8 cellular contexts compared by ENCODE assay signal in genomic region chr5:142548739-142549275, GRCh38.
DNase-seq lines count a peak whose midpoint lies in the region; ATAC-seq and TF ChIP-seq lines count a peak whose summit lies in the region.

No MANE protein-coding gene starts in this region.

- peak; percentile 36 for TF ChIP-seq CTCF in CD8-positive, alpha-beta T cell (IDR thresholded peaks at IDR 0.05)
- TF ChIP-seq CTCF in epithelial cell of esophagus (IDR thresholded peaks at IDR 0.05; ENCODE audit: insufficient read depth, low read depth, low read length, missing control alignments) (peak; percentile 86), mesothelial cell of epicardium (IDR thresholded peaks at IDR 0.05; ENCODE audit: unreplicated experiment) (peak; percentile 75), transverse colon (IDR thresholded peaks at IDR 0.05) (peak; percentile 59 to 86 (median 69))

- 20 to 23% methylated on average over 5 of the region's 5 CpGs for WGBS in transverse colon (ENCODE audit: low coverage in 1 of 2), 2 donors

- H3K4me1 Mint-ChIP-seq in CD8-positive, alpha-beta T cell (ENCODE audit: low read depth), result peaks cover 10% of the 10 kb centered on the region
- peaks cover 40% of the 10 kb centered on the region for H3K4me1 Mint-ChIP-seq in mesothelial cell of epicardium

- H3K4me1 ChIP-seq in CD8-positive, alpha-beta T cell (ENCODE audit: insufficient read depth, low read length), result no peaks in the 10 kb centered on the region
- H3K4me1 ChIP-seq in transverse colon, result peaks cover 0 to 9% (median 6%) of the 10 kb centered on the region in 4 donors

- H3K4me3 ChIP-seq in CD8-positive, alpha-beta T cell (ENCODE audit: low read depth, low read length), result no peak overlapping the region
- no peak overlapping the region for H3K4me3 ChIP-seq in H7 (ENCODE audit: insufficient read depth, low read depth, low read length)
- no peak overlapping the region for H3K4me3 ChIP-seq in epithelial cell of esophagus (ENCODE audit: low read length)
- no peak overlapping the region for H3K4me3 ChIP-seq in transverse colon

- POLR2A ChIA-PET in CD8-positive, alpha-beta T cell (lab: Charles Lee), result interaction anchor here (1.0 kb wide), 1 partner anchor 120 kb away, joined by 4 read pairs; no protein-coding TSS in a partner anchor

- no peaks in the 10 kb centered on the region for H3K36me3 Mint-ChIP-seq in CD8-positive, alpha-beta T cell
- no peaks in the 10 kb centered on the region for H3K36me3 Mint-ChIP-seq in mesothelial cell of epicardium

- peak; percentile 34 for ATAC-seq in CD8-positive, alpha-beta T cell
- ATAC-seq in GM21737 (IDR thresholded peaks at IDR 0.05; ENCODE audit: unreplicated experiment), result no peak

- CTCF ChIA-PET in CD8-positive, alpha-beta T cell (lab: Charles Lee), result interaction anchor here (0.6 to 1.9 kb wide), 12 partner anchors 9 to 856 kb away, joined by 3 to 9 read pairs (median 3); no protein-coding TSS in a partner anchor

- no peaks in the 10 kb centered on the region for H3K36me3 ChIP-seq in CD8-positive, alpha-beta T cell (ENCODE audit: insufficient read depth, low read length)
- no peaks in the 10 kb centered on the region for H3K36me3 ChIP-seq in H7 (replicated peaks; ENCODE audit: control insufficient read depth, insufficient read depth, low read length)
- no peaks in the 10 kb centered on the region for H3K36me3 ChIP-seq in transverse colon

- no peak for DNase-seq in CD8-positive, alpha-beta T cell
- DNase-seq in H7 (peak; percentile 88), NCI-H226 (peak; percentile 82), epithelial cell of esophagus (ENCODE audit: low read depth) (peak; percentile 95), mesothelial cell of epicardium (ENCODE audit: low spot score in 2 of 2, unreplicated experiment in 2 of 2) (peak in 1 of 2 experiments; percentile 55), transverse colon (peak; percentile 41)
- peak; percentile 40 for DNase-seq in activated CD4-positive, alpha-beta T cell treated with anti-CD3 and anti-CD28 coated beads for 48 hours

- no peak overlapping the region for H3K27ac ChIP-seq in CD8-positive, alpha-beta T cell (ENCODE audit: low read depth, low read length)
- H3K27ac ChIP-seq in transverse colon, result no peak overlapping the region

- no peak for TF ChIP-seq POLR2A in transverse colon (IDR thresholded peaks at IDR 0.05)

- no peak overlapping the region for H3K27ac Mint-ChIP-seq in CD8-positive, alpha-beta T cell
- no peak overlapping the region for H3K27ac Mint-ChIP-seq in mesothelial cell of epicardium

- H3K9me3 ChIP-seq in CD8-positive, alpha-beta T cell (ENCODE audit: low read length), result no peaks in the 10 kb centered on the region
- H3K9me3 ChIP-seq in transverse colon, result no peaks in the 10 kb centered on the region

- intact Hi-C loops in CD8-positive, alpha-beta T cell (cut with DNase I, micrococcal nuclease), result loop anchor here (1.0 to 10.0 kb wide), 2 partner anchors 224 to 397 kb away; partner anchors contain the start of gene SPRY4 (in 1 of the 2)
- intact Hi-C loops in transverse colon (cut with DNase I; ENCODE audit: low total_unique reads), result no loop called here

- in situ Hi-C loops in transverse colon (cut with MboI; ENCODE audit: low pct_ligation_motif_present in 1 of 4, low pct_unique_long_range_greater_than_20kb in 1 of 4, low sequenced_read_pairs in 3 of 4), result loop anchor here in 1 of 4 donors (25.0 kb wide), 1 partner anchor 387 kb away; no protein-coding TSS in a partner anchor

- no peaks in the 10 kb centered on the region for H3K9me3 Mint-ChIP-seq in CD8-positive, alpha-beta T cell
- H3K9me3 Mint-ChIP-seq in mesothelial cell of epicardium, result no peaks in the 10 kb centered on the region

- no peak overlapping the region for H3K4me3 Mint-ChIP-seq in CD8-positive, alpha-beta T cell
- H3K4me3 Mint-ChIP-seq in mesothelial cell of epicardium, result no peak overlapping the region

- no peak for TF ChIP-seq EP300 in transverse colon (IDR thresholded peaks at IDR 0.05; ENCODE audit: low read depth)

- H3K27me3 Mint-ChIP-seq in CD8-positive, alpha-beta T cell (ENCODE audit: low read depth), result peaks cover 37% of the 10 kb centered on the region
- peaks cover 15% of the 10 kb centered on the region for H3K27me3 Mint-ChIP-seq in mesothelial cell of epicardium (ENCODE audit: low read depth)

- peaks cover 9% of the 10 kb centered on the region for H3K27me3 ChIP-seq in CD8-positive, alpha-beta T cell (ENCODE audit: insufficient read depth, low read length)
- no peaks in the 10 kb centered on the region for H3K27me3 ChIP-seq in H7 (ENCODE audit: control insufficient read depth, insufficient read depth, low read length)
- peaks cover 33% of the 10 kb centered on the region for H3K27me3 ChIP-seq in transverse colon

Comparison
In these comparisons a context has a peak if more than half of its experiments do, and no peak if none do; other contexts are left out.
1. DNase-seq: peak in H7 (single experiment), NCI-H226 (single experiment), activated CD4-positive, alpha-beta T cell treated with anti-CD3 and anti-CD28 coated beads for 48 hours (single experiment), epithelial cell of esophagus (single experiment) and transverse colon (single experiment); none in CD8-positive, alpha-beta T cell (0 of 7).
2. CTCF ChIP-seq: peak in every context shown above with its lines; median percentile 86 in epithelial cell of esophagus; 75 in mesothelial cell of epicardium; 69 in transverse colon; 36 in CD8-positive, alpha-beta T cell.